In the genomic region with DNA sequence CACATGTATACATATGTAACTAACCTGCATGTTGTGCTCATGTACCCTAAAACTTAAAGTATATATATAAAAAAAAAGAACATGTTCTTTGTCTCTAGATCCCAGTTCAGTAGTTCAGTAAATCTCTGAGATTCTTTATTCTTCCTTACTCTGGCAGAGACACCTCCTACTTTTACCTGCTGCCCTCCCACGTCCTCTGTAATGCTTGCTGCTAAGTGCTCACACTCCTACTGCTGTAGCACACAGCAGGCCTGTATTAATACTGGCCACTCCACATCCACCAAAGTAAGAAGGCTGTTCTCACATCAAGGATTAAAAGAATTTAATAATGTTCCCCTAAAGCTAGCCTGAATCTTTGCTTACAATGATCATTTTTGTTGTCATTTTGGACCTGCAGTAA, we compare ENCODE assay signal across 9 cellular contexts.
"Had no signal": no experiment of that assay in that cellular context is flagged by ENCODE, and none has a peak within 500 bp of the region (broad histone marks: within the 10 kb centered on the region; RNA-seq: fewer than 3 reads in every experiment).

No MANE protein-coding gene starts in this region.

- H2AFZ ChIP-seq: GM23248, GM23338 had no signal

- H3K9ac ChIP-seq: GM23248 had no signal

- H3K4me3 Mint-ChIP-seq: GM23338, H9, HFFc6 had no signal

- H3K4me2 ChIP-seq: GM23338 had no signal

- H3K27ac ChIP-seq: GM23248 had no signal

- H3K36me3 ChIP-seq: HAP-1 had no signal

- H3K4me3 ChIP-seq: GM23248, GM23338, HAP-1 had no signal

- ATAC-seq: GM23338, HCT116 had no signal

- H3K9me3 ChIP-seq: HAP-1 had no signal

- H3K27ac Mint-ChIP-seq: GM23338, H9, HFFc6 had no signal

- DNase-seq: GM23248, GOT3, H7, H9, HCEC 1CT, HFFc6 had no signal
